ENCODE assay signal across 1 cellular context in genomic region chr4:169756971-169757574, GRCh38.
TF ChIP-seq lines count a peak whose summit lies in the region.

No MANE protein-coding gene starts in this region.

TF ChIP-seq in GM23338, 12 proteins besides CTCF, POLR2A, EP300 and RAD21 (continued from another document):
- TF ChIP-seq ZNF462 (CRISPR knock-in tag; IDR thresholded peaks at IDR 0.05), result no peak
